In genomic region chr1:25550683-25551310, GRCh38 we compare ENCODE assay signal across 1 cellular context.
TF ChIP-seq lines count a peak whose summit lies in the region.

No MANE protein-coding gene starts in this region.

TF ChIP-seq in HepG2, 621 proteins besides CTCF, POLR2A, EP300 and RAD21 (continued from another document and continues in another):
- no peak for TF ChIP-seq ZBED4 (CRISPR knock-in tag; IDR thresholded peaks at IDR 0.05; ENCODE audit: borderline replicate concordance)
- TF ChIP-seq BHLHE40 (IDR thresholded peaks at IDR 0.05; ENCODE audit: low read length) = 0 out of 2 replicates have a peak, but pooled peaks have one; percentile 3
- peak; percentile 51 for TF ChIP-seq MED1 (CRISPR knock-in tag; IDR thresholded peaks at IDR 0.05)
- TF ChIP-seq ZSCAN31 (CRISPR knock-in tag; IDR thresholded peaks at IDR 0.05; ENCODE audit: low read depth) = 0 out of 2 replicates have a peak, but pooled peaks have one; percentile 18
- TF ChIP-seq ZSCAN25 (CRISPR knock-in tag; IDR thresholded peaks at IDR 0.05) = 0 out of 2 replicates have a peak, but pooled peaks have one; percentile 26
- TF ChIP-seq ESRRA (CRISPR knock-in tag; IDR thresholded peaks at IDR 0.05; ENCODE audit: low read depth) = peak; percentile 64; the same call in 1 of the 2 replicates
- TF ChIP-seq ZFP36L2 (CRISPR knock-in tag; IDR thresholded peaks at IDR 0.05) = no peak
- TF ChIP-seq LCORL (IDR thresholded peaks at IDR 0.05) = peak; percentile 11; the same call in 1 of the 2 replicates
- TF ChIP-seq LCORL (CRISPR knock-in tag; IDR thresholded peaks at IDR 0.05) = peak; percentile 84
- peak; percentile 38; the same call in 1 of the 2 replicates for TF ChIP-seq TBX2 (CRISPR knock-in tag; IDR thresholded peaks at IDR 0.05; ENCODE audit: borderline replicate concordance)
- TF ChIP-seq NFIC (IDR thresholded peaks at IDR 0.05; ENCODE audit: low read length) = 0 out of 2 replicates have a peak, but pooled peaks have one; percentile 15
- 0 out of 2 replicates have a peak, but pooled peaks have one; percentile 28 for TF ChIP-seq PBX2 (CRISPR knock-in tag; IDR thresholded peaks at IDR 0.05)
- TF ChIP-seq ETV5 (CRISPR knock-in tag; IDR thresholded peaks at IDR 0.05; ENCODE audit: borderline replicate concordance) = peak; percentile 87; the same call in 1 of the 2 replicates
- TF ChIP-seq KDM6A (CRISPR knock-in tag; IDR thresholded peaks at IDR 0.05; ENCODE audit: low read depth) = no peak
- TF ChIP-seq IKZF5 (CRISPR knock-in tag; IDR thresholded peaks at IDR 0.05) = peak; percentile 33; the same call in 1 of the 2 replicates
- TF ChIP-seq, protein P1, sequence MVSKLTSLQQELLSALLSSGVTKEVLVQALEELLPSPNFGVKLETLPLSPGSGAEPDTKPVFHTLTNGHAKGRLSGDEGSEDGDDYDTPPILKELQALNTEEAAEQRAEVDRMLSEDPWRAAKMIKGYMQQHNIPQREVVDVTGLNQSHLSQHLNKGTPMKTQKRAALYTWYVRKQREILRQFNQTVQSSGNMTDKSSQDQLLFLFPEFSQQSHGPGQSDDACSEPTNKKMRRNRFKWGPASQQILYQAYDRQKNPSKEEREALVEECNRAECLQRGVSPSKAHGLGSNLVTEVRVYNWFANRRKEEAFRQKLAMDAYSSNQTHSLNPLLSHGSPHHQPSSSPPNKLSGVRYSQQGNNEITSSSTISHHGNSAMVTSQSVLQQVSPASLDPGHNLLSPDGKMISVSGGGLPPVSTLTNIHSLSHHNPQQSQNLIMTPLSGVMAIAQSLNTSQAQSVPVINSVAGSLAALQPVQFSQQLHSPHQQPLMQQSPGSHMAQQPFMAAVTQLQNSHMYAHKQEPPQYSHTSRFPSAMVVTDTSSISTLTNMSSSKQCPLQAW (CRISPR knock-in tag; IDR thresholded peaks at IDR 0.05) = 0 out of 2 replicates have a peak, but pooled peaks have one; percentile 13
- TF ChIP-seq, protein P2, sequence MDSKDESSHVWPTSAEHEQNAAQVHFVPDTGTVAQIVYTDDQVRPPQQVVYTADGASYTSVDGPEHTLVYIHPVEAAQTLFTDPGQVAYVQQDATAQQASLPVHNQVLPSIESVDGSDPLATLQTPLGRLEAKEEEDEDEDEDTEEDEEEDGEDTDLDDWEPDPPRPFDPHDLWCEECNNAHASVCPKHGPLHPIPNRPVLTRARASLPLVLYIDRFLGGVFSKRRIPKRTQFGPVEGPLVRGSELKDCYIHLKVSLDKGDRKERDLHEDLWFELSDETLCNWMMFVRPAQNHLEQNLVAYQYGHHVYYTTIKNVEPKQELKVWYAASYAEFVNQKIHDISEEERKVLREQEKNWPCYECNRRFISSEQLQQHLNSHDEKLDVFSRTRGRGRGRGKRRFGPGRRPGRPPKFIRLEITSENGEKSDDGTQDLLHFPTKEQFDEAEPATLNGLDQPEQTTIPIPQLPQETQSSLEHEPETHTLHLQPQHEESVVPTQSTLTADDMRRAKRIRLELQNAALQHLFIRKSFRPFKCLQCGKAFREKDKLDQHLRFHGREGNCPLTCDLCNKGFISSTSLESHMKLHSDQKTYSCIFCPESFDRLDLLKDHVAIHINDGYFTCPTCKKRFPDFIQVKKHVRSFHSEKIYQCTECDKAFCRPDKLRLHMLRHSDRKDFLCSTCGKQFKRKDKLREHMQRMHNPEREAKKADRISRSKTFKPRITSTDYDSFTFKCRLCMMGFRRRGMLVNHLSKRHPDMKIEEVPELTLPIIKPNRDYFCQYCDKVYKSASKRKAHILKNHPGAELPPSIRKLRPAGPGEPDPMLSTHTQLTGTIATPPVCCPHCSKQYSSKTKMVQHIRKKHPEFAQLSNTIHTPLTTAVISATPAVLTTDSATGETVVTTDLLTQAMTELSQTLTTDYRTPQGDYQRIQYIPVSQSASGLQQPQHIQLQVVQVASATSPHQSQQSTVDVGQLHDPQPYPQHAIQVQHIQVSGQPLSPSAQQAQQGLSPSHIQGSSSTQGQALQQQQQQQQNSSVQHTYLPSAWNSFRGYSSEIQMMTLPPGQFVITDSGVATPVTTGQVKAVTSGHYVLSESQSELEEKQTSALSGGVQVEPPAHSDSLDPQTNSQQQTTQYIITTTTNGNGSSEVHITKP (CRISPR knock-in tag; IDR thresholded peaks at IDR 0.05; ENCODE audit: low read depth) = peak; percentile 44; the same call in 1 of the 2 replicates
- TF ChIP-seq GATAD2A (CRISPR knock-in tag; IDR thresholded peaks at IDR 0.05) = peak; percentile 66
- no peak for TF ChIP-seq ZKSCAN1 (IDR thresholded peaks at IDR 0.05; ENCODE audit: low read length)
- TF ChIP-seq, protein P3, sequence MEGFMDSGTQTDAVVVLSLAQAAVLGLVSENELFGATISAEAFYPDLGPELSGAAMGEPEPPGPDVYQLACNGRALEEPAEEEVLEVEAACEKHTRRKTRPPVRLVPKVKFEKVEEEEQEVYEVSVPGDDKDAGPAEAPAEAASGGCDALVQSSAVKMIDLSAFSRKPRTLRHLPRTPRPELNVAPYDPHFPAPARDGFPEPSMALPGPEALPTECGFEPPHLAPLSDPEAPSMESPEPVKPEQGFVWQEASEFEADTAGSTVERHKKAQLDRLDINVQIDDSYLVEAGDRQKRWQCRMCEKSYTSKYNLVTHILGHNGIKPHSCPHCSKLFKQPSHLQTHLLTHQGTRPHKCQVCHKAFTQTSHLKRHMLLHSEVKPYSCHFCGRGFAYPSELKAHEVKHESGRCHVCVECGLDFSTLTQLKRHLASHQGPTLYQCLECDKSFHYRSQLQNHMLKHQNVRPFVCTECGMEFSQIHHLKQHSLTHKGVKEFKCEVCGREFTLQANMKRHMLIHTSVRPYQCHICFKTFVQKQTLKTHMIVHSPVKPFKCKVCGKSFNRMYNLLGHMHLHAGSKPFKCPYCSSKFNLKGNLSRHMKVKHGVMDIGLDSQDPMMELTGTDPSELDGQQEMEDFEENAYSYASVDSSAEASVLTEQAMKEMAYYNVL (CRISPR knock-in tag; IDR thresholded peaks at IDR 0.05; ENCODE audit: borderline replicate concordance) = peak; percentile 91; the same call in 1 of the 2 replicates
- TF ChIP-seq FOXA3 (CRISPR knock-in tag; IDR thresholded peaks at IDR 0.05) = peak; percentile 36
- TF ChIP-seq ZNF614 (CRISPR knock-in tag; IDR thresholded peaks at IDR 0.05; ENCODE audit: borderline replicate concordance) = peak; percentile 37; the same call in 1 of the 2 replicates
- peak; percentile 52; the same call in 1 of the 2 replicates for TF ChIP-seq SPEN (CRISPR knock-in tag; IDR thresholded peaks at IDR 0.05; ENCODE audit: low read depth)
- TF ChIP-seq RXRA (CRISPR knock-in tag; IDR thresholded peaks at IDR 0.05) = peak; percentile 59; the same call in 1 of the 2 replicates
- TF ChIP-seq ZNF383 (CRISPR knock-in tag; IDR thresholded peaks at IDR 0.05; ENCODE audit: borderline replicate concordance) = no peak
- TF ChIP-seq SRSF9 (IDR thresholded peaks at IDR 0.05; ENCODE audit: borderline replicate concordance, insufficient read depth, low read depth, low read length, poor library complexity, severe bottlenecking) = no peak
- TF ChIP-seq PPARG (CRISPR knock-in tag; conservative IDR thresholded peaks at IDR 0.05) = peak; percentile 84
- TF ChIP-seq RXRB (CRISPR knock-in tag; IDR thresholded peaks at IDR 0.05; ENCODE audit: borderline replicate concordance) = peak; percentile 81; the same call in 1 of the 2 replicates
- TF ChIP-seq SOX13 (IDR thresholded peaks at IDR 0.05) = no peak
- peak in 1 of 2 experiments; percentile 37; a peak in 1 of 4 replicates for TF ChIP-seq SOX13 (CRISPR knock-in tag; conservative IDR thresholded peaks at IDR 0.05 in 1 of 2, IDR thresholded peaks at IDR 0.05 in 1 of 2)
- TF ChIP-seq, protein P4, sequence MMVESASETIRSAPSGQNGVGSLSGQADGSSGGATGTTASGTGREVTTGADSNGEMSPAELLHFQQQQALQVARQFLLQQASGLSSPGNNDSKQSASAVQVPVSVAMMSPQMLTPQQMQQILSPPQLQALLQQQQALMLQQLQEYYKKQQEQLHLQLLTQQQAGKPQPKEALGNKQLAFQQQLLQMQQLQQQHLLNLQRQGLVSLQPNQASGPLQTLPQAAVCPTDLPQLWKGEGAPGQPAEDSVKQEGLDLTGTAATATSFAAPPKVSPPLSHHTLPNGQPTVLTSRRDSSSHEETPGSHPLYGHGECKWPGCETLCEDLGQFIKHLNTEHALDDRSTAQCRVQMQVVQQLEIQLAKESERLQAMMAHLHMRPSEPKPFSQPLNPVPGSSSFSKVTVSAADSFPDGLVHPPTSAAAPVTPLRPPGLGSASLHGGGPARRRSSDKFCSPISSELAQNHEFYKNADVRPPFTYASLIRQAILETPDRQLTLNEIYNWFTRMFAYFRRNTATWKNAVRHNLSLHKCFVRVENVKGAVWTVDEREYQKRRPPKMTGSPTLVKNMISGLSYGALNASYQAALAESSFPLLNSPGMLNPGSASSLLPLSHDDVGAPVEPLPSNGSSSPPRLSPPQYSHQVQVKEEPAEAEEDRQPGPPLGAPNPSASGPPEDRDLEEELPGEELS (CRISPR knock-in tag; IDR thresholded peaks at IDR 0.05) = no peak
- peak; percentile 40; the same call in 1 of the 2 replicates for TF ChIP-seq POGZ (CRISPR knock-in tag; IDR thresholded peaks at IDR 0.05)
- 0 out of 2 replicates have a peak, but pooled peaks have one; percentile 24 for TF ChIP-seq ZKSCAN8 (CRISPR knock-in tag; IDR thresholded peaks at IDR 0.05; ENCODE audit: borderline replicate concordance)
- no peak for TF ChIP-seq ZBTB20 (CRISPR knock-in tag; IDR thresholded peaks at IDR 0.05; ENCODE audit: borderline replicate concordance, low read depth)
- TF ChIP-seq NR2F6 (IDR thresholded peaks at IDR 0.05) = peak; percentile 74
- TF ChIP-seq NR2F6 (CRISPR knock-in tag; IDR thresholded peaks at IDR 0.05) = peak; percentile 86
- no peak for TF ChIP-seq ZNF354B (CRISPR knock-in tag; IDR thresholded peaks at IDR 0.05)
- peak; percentile 52; the same call in 1 of the 2 replicates for TF ChIP-seq ZNF644 (CRISPR knock-in tag; IDR thresholded peaks at IDR 0.05; ENCODE audit: low read depth)
- TF ChIP-seq NCOA2 (CRISPR knock-in tag; IDR thresholded peaks at IDR 0.05) = peak; percentile 33; the same call in 1 of the 2 replicates
- TF ChIP-seq, protein P5, sequence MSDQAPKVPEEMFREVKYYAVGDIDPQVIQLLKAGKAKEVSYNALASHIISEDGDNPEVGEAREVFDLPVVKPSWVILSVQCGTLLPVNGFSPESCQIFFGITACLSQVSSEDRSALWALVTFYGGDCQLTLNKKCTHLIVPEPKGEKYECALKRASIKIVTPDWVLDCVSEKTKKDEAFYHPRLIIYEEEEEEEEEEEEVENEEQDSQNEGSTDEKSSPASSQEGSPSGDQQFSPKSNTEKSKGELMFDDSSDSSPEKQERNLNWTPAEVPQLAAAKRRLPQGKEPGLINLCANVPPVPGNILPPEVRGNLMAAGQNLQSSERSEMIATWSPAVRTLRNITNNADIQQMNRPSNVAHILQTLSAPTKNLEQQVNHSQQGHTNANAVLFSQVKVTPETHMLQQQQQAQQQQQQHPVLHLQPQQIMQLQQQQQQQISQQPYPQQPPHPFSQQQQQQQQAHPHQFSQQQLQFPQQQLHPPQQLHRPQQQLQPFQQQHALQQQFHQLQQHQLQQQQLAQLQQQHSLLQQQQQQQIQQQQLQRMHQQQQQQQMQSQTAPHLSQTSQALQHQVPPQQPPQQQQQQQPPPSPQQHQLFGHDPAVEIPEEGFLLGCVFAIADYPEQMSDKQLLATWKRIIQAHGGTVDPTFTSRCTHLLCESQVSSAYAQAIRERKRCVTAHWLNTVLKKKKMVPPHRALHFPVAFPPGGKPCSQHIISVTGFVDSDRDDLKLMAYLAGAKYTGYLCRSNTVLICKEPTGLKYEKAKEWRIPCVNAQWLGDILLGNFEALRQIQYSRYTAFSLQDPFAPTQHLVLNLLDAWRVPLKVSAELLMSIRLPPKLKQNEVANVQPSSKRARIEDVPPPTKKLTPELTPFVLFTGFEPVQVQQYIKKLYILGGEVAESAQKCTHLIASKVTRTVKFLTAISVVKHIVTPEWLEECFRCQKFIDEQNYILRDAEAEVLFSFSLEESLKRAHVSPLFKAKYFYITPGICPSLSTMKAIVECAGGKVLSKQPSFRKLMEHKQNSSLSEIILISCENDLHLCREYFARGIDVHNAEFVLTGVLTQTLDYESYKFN (CRISPR knock-in tag; conservative IDR thresholded peaks at IDR 0.05) = peak; percentile 82
- TF ChIP-seq IRF2 (CRISPR knock-in tag; IDR thresholded peaks at IDR 0.05) = peak; percentile 31; the same call in 1 of the 2 replicates
- TF ChIP-seq ZNF143 (CRISPR knock-in tag; IDR thresholded peaks at IDR 0.05) = no peak
